12 cellular contexts compared by ENCODE assay signal in the genomic region with DNA sequence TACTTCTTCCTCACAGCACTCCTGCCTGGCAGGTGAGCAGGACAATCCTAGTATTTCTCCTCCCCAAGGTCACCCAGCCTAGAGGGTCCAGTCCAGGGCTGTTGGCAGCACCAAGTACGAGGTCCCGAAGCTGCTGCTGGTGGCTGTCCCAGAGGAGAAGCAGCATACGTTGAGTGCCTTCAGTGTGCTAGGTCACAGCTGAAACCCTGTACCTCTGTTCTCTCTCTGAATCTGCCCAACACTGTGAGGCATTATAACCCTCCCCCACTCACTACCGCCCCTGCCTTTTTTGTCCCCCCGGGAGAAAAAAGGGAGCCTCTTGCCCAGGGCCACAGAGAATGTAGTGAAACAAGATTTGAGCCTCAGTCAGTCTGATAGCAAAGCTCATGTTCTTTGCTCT. TPM values are rescaled to one million over a fixed set of nuclear protein-coding genes. Genes with fewer than 3 reads are reported as not detected.
DNase-seq lines count a peak whose midpoint lies in the region; ATAC-seq and TF ChIP-seq lines count a peak whose summit lies in the region.
"Had no signal": no experiment of that assay in that cellular context is flagged by ENCODE, and none has a peak within 500 bp of the region (broad histone marks: within the 10 kb centered on the region; RNA-seq: fewer than 3 reads in every experiment).

No MANE protein-coding gene starts in this region.

- no peak overlapping the region for H4K91ac ChIP-seq in H9 (ENCODE audit: insufficient read length, low read depth, low read length)

- H2BK20ac ChIP-seq in H9 (ENCODE audit: low read depth, low read length, poor library complexity, severe bottlenecking): no peak overlapping the region

- H4K8ac ChIP-seq in H9 (replicated peaks; ENCODE audit: insufficient read length, low read depth, low read length): no peak overlapping the region

- H3K9me3 ChIP-seq in heart left ventricle: no peaks in the 10 kb centered on the region
- H3K9me3 ChIP-seq in suprapubic skin: no peaks in the 10 kb centered on the region
- no peaks in the 10 kb centered on the region for H3K9me3 ChIP-seq in H9 (ENCODE audit: control insufficient read depth, low read depth, low read length)
- H3K9me3 ChIP-seq: MG63, SJSA1 had no signal

- peaks cover 7 to 85% (median 59%) of the 10 kb centered on the region in 12 donors for H3K4me1 ChIP-seq in heart left ventricle
- peaks cover 46% of the 10 kb centered on the region for H3K4me1 ChIP-seq in suprapubic skin
- no peaks in the 10 kb centered on the region for H3K4me1 ChIP-seq in H9 (ENCODE audit: insufficient read depth, low read length)

- no peak for TF ChIP-seq CTCF in heart left ventricle (IDR thresholded peaks at IDR 0.05)
- TF ChIP-seq CTCF in suprapubic skin (IDR thresholded peaks at IDR 0.05): no peak
- TF ChIP-seq CTCF in H9 (conservative IDR thresholded peaks at IDR 0.05): no peak

- H3T11ph ChIP-seq in H9 (ENCODE audit: low read length): no peak overlapping the region

- H3K56ac ChIP-seq in H9 (ENCODE audit: insufficient read length, low read depth, low read length): no peak overlapping the region

- no peaks in the 10 kb centered on the region for H3K23me2 ChIP-seq in H9 (ENCODE audit: insufficient read length, low read depth, low read length, poor library complexity, severe bottlenecking)

- TF ChIP-seq POLR2A in heart left ventricle (IDR thresholded peaks at IDR 0.05): no peak
- no peak for TF ChIP-seq POLR2A in suprapubic skin (IDR thresholded peaks at IDR 0.05)

- CTCF ChIA-PET in activated CD4-positive, alpha-beta memory T cell treated with anti-CD3 and anti-CD28 coated beads, Interleukin-2, amount 10 ng/mL, durations not matched to agents 7 days and 5 days (lab: Charles Lee): interaction anchor here (0.8 to 8.6 kb wide), 5 partner anchors 10 to 108 kb away, joined by 3 to 84 read pairs (median 6); no protein-coding TSS in a partner anchor

- intact Hi-C loops in activated CD4-positive, alpha-beta T cell treated with anti-CD3 and anti-CD28 coated beads, Interleukin-2, amount 10 ng/mL, durations not matched to agents 24 days and 14 days (cut with micrococcal nuclease): loop anchor here (1.0 to 5.0 kb wide), 3 partner anchors 8 to 1438 kb away; a partner anchor contains a TSS
- intact Hi-C loops in heart left ventricle (cut with DNase I): loop anchor here in 3 of 10 donors (5.0 kb wide), 2 partner anchors 38 to 62 kb away; no protein-coding TSS in a partner anchor

- no peak overlapping the region for H3K18ac ChIP-seq in H9 (ENCODE audit: insufficient read length, low read depth, low read length)

- H3K23ac ChIP-seq in H9 (ENCODE audit: insufficient read length, low read depth, low read length): no peak overlapping the region

- DNase-seq in activated CD4-positive, alpha-beta T cell treated with anti-CD3 and anti-CD28 coated beads, Interleukin-2, amount 10 ng/mL, durations not matched to agents 24 days and 14 days: peak; percentile 77
- no peak for DNase-seq in activated CD4-positive, alpha-beta T cell treated with anti-CD3 and anti-CD28 coated beads for 1 hour
- no peak for DNase-seq in activated CD4-positive, alpha-beta memory T cell treated with anti-CD3 and anti-CD28 coated beads, Interleukin-2, amount 10 ng/mL, durations not matched to agents 7 days and 5 days
- no peak for DNase-seq in heart left ventricle
- no peak for DNase-seq in suprapubic skin (ENCODE audit: low spot score in 2 of 2)
- no peak for DNase-seq in H9
- no peak for DNase-seq in RKO (ENCODE audit: low spot score)
- DNase-seq: MG63 had no signal

- H4K20me1 ChIP-seq in H9 (ENCODE audit: control insufficient read depth, insufficient read depth, insufficient read length): no peaks in the 10 kb centered on the region

- H3K27me3 ChIP-seq in heart left ventricle (no peaks in the 10 kb centered on the region), suprapubic skin (no peaks in the 10 kb centered on the region), H9 (ENCODE audit: insufficient read depth, low read length) (no peaks in the 10 kb centered on the region)
- H3K27me3 ChIP-seq: MG63, SJSA1 had no signal

- H2BK120ac ChIP-seq in H9 (ENCODE audit: low read depth, low read length, poor library complexity, severe bottlenecking): no peak overlapping the region

- H2BK5ac ChIP-seq in H9 (ENCODE audit: insufficient read length, low read length): no peak overlapping the region

- peak overlapping the region; percentile 78 for H3K4me3 Mint-ChIP-seq in activated CD4-positive, alpha-beta T cell treated with anti-CD3 and anti-CD28 coated beads, Interleukin-2, amount 10 ng/mL, durations not matched to agents 24 days and 14 days
- peak overlapping the region; percentile 83 for H3K4me3 Mint-ChIP-seq in activated CD4-positive, alpha-beta memory T cell treated with anti-CD3 and anti-CD28 coated beads, Interleukin-2, amount 10 ng/mL, durations not matched to agents 7 days and 5 days
- H3K4me3 Mint-ChIP-seq in stimulated activated memory B cell treated with anti-CD40 and anti-IgM and Interleukin-4, amounts not matched to agents 10 μg/mL and 1 μg/mL and 100 μg/mL, for 72 hours: no peak overlapping the region
- H3K4me3 Mint-ChIP-seq in H9: no peak overlapping the region
- H3K4me3 Mint-ChIP-seq: nephron had no signal

- POLR2A ChIA-PET in activated CD4-positive, alpha-beta memory T cell treated with anti-CD3 and anti-CD28 coated beads, Interleukin-2, amount 10 ng/mL, durations not matched to agents 7 days and 5 days (lab: Charles Lee): interaction anchor here (0.7 to 12.1 kb wide), 17 partner anchors 10 to 270 kb away, joined by 3 to 823 read pairs (median 6); a partner anchor contains a TSS

- H3K27ac ChIP-seq in heart left ventricle: peak overlapping the region in 11 of 12 donors; percentile 68 to 99 (median 97)
- H3K27ac ChIP-seq in suprapubic skin: no peak overlapping the region
- H3K27ac ChIP-seq in H9 (ENCODE audit: insufficient read length, low read depth, low read length): no peak overlapping the region
- H3K27ac ChIP-seq: SJSA1 had no signal

- H2BK15ac ChIP-seq in H9 (ENCODE audit: low read depth, low read length): no peak overlapping the region

- no peak overlapping the region for H2AK5ac ChIP-seq in H9 (ENCODE audit: insufficient read length, low read length)

- H3K14ac ChIP-seq in H9 (ENCODE audit: insufficient read depth, low read length): no peak overlapping the region

- no peak overlapping the region for H2BK12ac ChIP-seq in H9 (ENCODE audit: insufficient read length, low read depth, low read length)

- no peaks in the 10 kb centered on the region for H3K27me3 Mint-ChIP-seq in activated CD4-positive, alpha-beta T cell treated with anti-CD3 and anti-CD28 coated beads, Interleukin-2, amount 10 ng/mL, durations not matched to agents 24 days and 14 days
- no peaks in the 10 kb centered on the region for H3K27me3 Mint-ChIP-seq in activated CD4-positive, alpha-beta memory T cell treated with anti-CD3 and anti-CD28 coated beads, Interleukin-2, amount 10 ng/mL, durations not matched to agents 7 days and 5 days
- no peaks in the 10 kb centered on the region for H3K27me3 Mint-ChIP-seq in stimulated activated memory B cell treated with anti-CD40 and anti-IgM and Interleukin-4, amounts not matched to agents 10 μg/mL and 1 μg/mL and 100 μg/mL, for 72 hours
- H3K27me3 Mint-ChIP-seq in H9 (ENCODE audit: low read depth): no peaks in the 10 kb centered on the region

- ATAC-seq in heart left ventricle: peak in 1 of 4 donors; percentile 18
- no peak for ATAC-seq in stimulated activated memory B cell treated with anti-CD40 and anti-IgM and Interleukin-4, amounts not matched to agents 10 μg/mL and 1 μg/mL and 100 μg/mL, for 72 hours
- ATAC-seq: activated CD4-positive, CD25-positive, alpha-beta regulatory T cell treated with anti-CD3 and anti-CD28 coated beads, Interleukin-2, amount 50 U/mL, for 24 hours had no signal

- no peak overlapping the region for H4K5ac ChIP-seq in H9 (ENCODE audit: insufficient read length, low read depth, low read length)

- peaks cover 37% of the 10 kb centered on the region for H3K79me2 ChIP-seq in H9 (ENCODE audit: insufficient read depth, low read length)

- peaks cover 41% of the 10 kb centered on the region for H3K36me3 Mint-ChIP-seq in activated CD4-positive, alpha-beta T cell treated with anti-CD3 and anti-CD28 coated beads, Interleukin-2, amount 10 ng/mL, durations not matched to agents 24 days and 14 days (ENCODE audit: low read depth)
- peaks cover 86% of the 10 kb centered on the region for H3K36me3 Mint-ChIP-seq in activated CD4-positive, alpha-beta memory T cell treated with anti-CD3 and anti-CD28 coated beads, Interleukin-2, amount 10 ng/mL, durations not matched to agents 7 days and 5 days (ENCODE audit: low read depth)
- peaks cover 38% of the 10 kb centered on the region for H3K36me3 Mint-ChIP-seq in stimulated activated memory B cell treated with anti-CD40 and anti-IgM and Interleukin-4, amounts not matched to agents 10 μg/mL and 1 μg/mL and 100 μg/mL, for 72 hours
- peaks cover 0 to 9% (median 4%) of the 10 kb centered on the region in 3 experiments; a peak in 2 of 7 replicates for H3K36me3 Mint-ChIP-seq in H9 (ENCODE audit: insufficient read depth in 1 of 3, low read depth in 3 of 3)

- H3K4me1 Mint-ChIP-seq in activated CD4-positive, alpha-beta T cell treated with anti-CD3 and anti-CD28 coated beads, Interleukin-2, amount 10 ng/mL, durations not matched to agents 24 days and 14 days: peaks cover 71% of the 10 kb centered on the region
- peaks cover 78% of the 10 kb centered on the region for H3K4me1 Mint-ChIP-seq in activated CD4-positive, alpha-beta memory T cell treated with anti-CD3 and anti-CD28 coated beads, Interleukin-2, amount 10 ng/mL, durations not matched to agents 7 days and 5 days
- peaks cover 78% of the 10 kb centered on the region for H3K4me1 Mint-ChIP-seq in stimulated activated memory B cell treated with anti-CD40 and anti-IgM and Interleukin-4, amounts not matched to agents 10 μg/mL and 1 μg/mL and 100 μg/mL, for 72 hours
- peaks cover 5 to 15% of the 10 kb centered on the region in 2 experiments for H3K4me1 Mint-ChIP-seq in H9

- peak overlapping the region; percentile 91 for H3K27ac Mint-ChIP-seq in activated CD4-positive, alpha-beta T cell treated with anti-CD3 and anti-CD28 coated beads, Interleukin-2, amount 10 ng/mL, durations not matched to agents 24 days and 14 days
- peak overlapping the region; percentile 96 for H3K27ac Mint-ChIP-seq in activated CD4-positive, alpha-beta memory T cell treated with anti-CD3 and anti-CD28 coated beads, Interleukin-2, amount 10 ng/mL, durations not matched to agents 7 days and 5 days
- H3K27ac Mint-ChIP-seq in stimulated activated memory B cell treated with anti-CD40 and anti-IgM and Interleukin-4, amounts not matched to agents 10 μg/mL and 1 μg/mL and 100 μg/mL, for 72 hours: peak overlapping the region; percentile 79
- no peak overlapping the region for H3K27ac Mint-ChIP-seq in H9
- H3K27ac Mint-ChIP-seq: nephron had no signal

- no peak overlapping the region for H3K4me2 ChIP-seq in H9 (ENCODE audit: insufficient read depth, insufficient read length, low read length)

- H3K4ac ChIP-seq in H9 (ENCODE audit: low read depth, low read length): no peak overlapping the region

- H3K79me1 ChIP-seq in H9 (ENCODE audit: insufficient read depth, low read depth, low read length, poor library complexity, severe bottlenecking): peaks cover 24% of the 10 kb centered on the region

- H3K36me3 ChIP-seq in heart left ventricle (peaks cover 0 to 16% (median 6%) of the 10 kb centered on the region in 9 donors), suprapubic skin (peaks cover 9% of the 10 kb centered on the region)
- H3K36me3 ChIP-seq: MG63 had no signal

- no peaks in the 10 kb centered on the region for H3K9me3 Mint-ChIP-seq in activated CD4-positive, alpha-beta T cell treated with anti-CD3 and anti-CD28 coated beads, Interleukin-2, amount 10 ng/mL, durations not matched to agents 24 days and 14 days
- H3K9me3 Mint-ChIP-seq in activated CD4-positive, alpha-beta memory T cell treated with anti-CD3 and anti-CD28 coated beads, Interleukin-2, amount 10 ng/mL, durations not matched to agents 7 days and 5 days: no peaks in the 10 kb centered on the region
- H3K9me3 Mint-ChIP-seq in stimulated activated memory B cell treated with anti-CD40 and anti-IgM and Interleukin-4, amounts not matched to agents 10 μg/mL and 1 μg/mL and 100 μg/mL, for 72 hours: no peaks in the 10 kb centered on the region
- no peaks in the 10 kb centered on the region for H3K9me3 Mint-ChIP-seq in H9
- H3K9me3 Mint-ChIP-seq: nephron had no signal

- no peak overlapping the region for H2AFZ ChIP-seq in H9 (ENCODE audit: low read length)

- WGBS in heart left ventricle, 4 donors: 38 to 48% (median 39%) methylated on average over 4 to 5 of the region's 5 CpGs
- 75% methylated on average over 5 of the region's 5 CpGs for WGBS in suprapubic skin
- WGBS in H9 (ENCODE audit: extremely low coverage, insufficient read length, low lambda C conversion rate): no CpG with 5 or more reads among the region's 5 CpGs

- H3K4me3 ChIP-seq in heart left ventricle (no peak overlapping the region), suprapubic skin (no peak overlapping the region)
- H3K4me3 ChIP-seq: MG63, SJSA1 had no signal

- no peak overlapping the region for H3K9ac ChIP-seq in H9 (ENCODE audit: extremely low read depth, insufficient read length, low read length)

- TF ChIP-seq EP300 in suprapubic skin (IDR thresholded peaks at IDR 0.05): no peak

RNA-seq across cellular contexts. Expression of a gene that starts 53.4 kb away (rescaled TPM):
- total RNA-seq in activated CD4-positive, alpha-beta T cell treated with anti-CD3 and anti-CD28 coated beads, Interleukin-2, amount 10 ng/mL, durations not matched to agents 24 days and 14 days: 160 and 181 TPM in 2 replicates
- 100 to 1,000 TPM; 338 to 348 TPM for total RNA-seq in activated CD4-positive, alpha-beta memory T cell treated with anti-CD3 and anti-CD28 coated beads, Interleukin-2, amount 10 ng/mL, durations not matched to agents 7 days and 5 days
- total RNA-seq in heart left ventricle (100 to 1,000 TPM; 116 to 248 (median 207) TPM), suprapubic skin (100 to 1,000 TPM; 104 to 149 (median 119) TPM), H9 (2021) (92.8 and 93.0 TPM in 2 replicates)
- 100 to 1,000 TPM in 1 of 2 donors, 10 to 100 TPM in 1; 99.4 to 150 TPM for polyA plus RNA-seq in heart left ventricle

Comparison
In these comparisons a context has a peak if more than half of its experiments do, and no peak if none do; other contexts are left out.
1. H3K27ac Mint-ChIP-seq: peak in activated CD4-positive, alpha-beta T cell treated with anti-CD3 and anti-CD28 coated beads, Interleukin-2, amount 10 ng/mL, durations not matched to agents 24 days and 14 days (single experiment), activated CD4-positive, alpha-beta memory T cell treated with anti-CD3 and anti-CD28 coated beads, Interleukin-2, amount 10 ng/mL, durations not matched to agents 7 days and 5 days (single experiment) and stimulated activated memory B cell treated with anti-CD40 and anti-IgM and Interleukin-4, amounts not matched to agents 10 μg/mL and 1 μg/mL and 100 μg/mL, for 72 hours (single experiment); none in H9 (0 of 3).
2. H3K4me3 Mint-ChIP-seq: peak in activated CD4-positive, alpha-beta T cell treated with anti-CD3 and anti-CD28 coated beads, Interleukin-2, amount 10 ng/mL, durations not matched to agents 24 days and 14 days (single experiment) and activated CD4-positive, alpha-beta memory T cell treated with anti-CD3 and anti-CD28 coated beads, Interleukin-2, amount 10 ng/mL, durations not matched to agents 7 days and 5 days (single experiment); none in stimulated activated memory B cell treated with anti-CD40 and anti-IgM and Interleukin-4, amounts not matched to agents 10 μg/mL and 1 μg/mL and 100 μg/mL, for 72 hours (single experiment) and H9 (0 of 2).
3. H3K27ac ChIP-seq: peak in heart left ventricle (11 of 12); none in suprapubic skin (single experiment) and H9 (single experiment).